In the genomic region with DNA sequence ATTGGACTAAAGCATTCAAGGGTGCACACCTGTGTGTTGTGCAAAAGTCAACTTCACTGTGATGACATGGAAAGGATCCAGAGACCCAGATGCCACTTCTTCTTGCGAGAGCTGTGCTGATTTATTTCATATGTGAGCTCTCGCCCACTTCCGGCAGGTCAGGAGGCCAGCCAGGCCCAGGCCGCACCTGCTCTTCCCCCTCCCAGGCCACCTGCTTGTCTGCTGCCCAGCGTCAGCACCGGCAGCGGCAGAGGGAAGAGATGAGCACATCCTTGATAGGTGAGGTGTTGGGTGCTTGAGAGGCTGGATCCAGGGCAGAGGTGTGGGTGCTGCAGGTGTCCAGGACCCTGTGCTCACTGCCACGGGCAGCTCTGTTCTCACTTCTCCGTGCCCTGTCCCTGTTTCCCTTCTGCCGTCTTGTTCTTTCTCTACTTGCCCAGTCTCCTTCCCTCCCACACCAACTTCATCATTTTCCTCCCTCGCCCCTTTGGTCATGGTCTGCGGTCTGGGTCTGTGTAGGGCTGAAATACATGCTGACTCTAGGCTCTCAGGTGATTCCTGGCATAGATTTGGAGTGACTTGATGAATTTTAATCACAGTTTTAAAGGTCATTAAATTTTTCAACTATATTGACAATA, we compare ENCODE assay signal across 13 cellular contexts.
DNase-seq lines count a peak whose midpoint lies in the region; ATAC-seq, FAIRE-seq and TF ChIP-seq lines count a peak whose summit lies in the region.
"Had no signal": no experiment of that assay in that cellular context is flagged by ENCODE, and none has a peak within 500 bp of the region (broad histone marks: within the 10 kb centered on the region; RNA-seq: fewer than 3 reads in every experiment).

No MANE protein-coding gene starts in this region.

- H3K27me3 ChIP-seq in esophagus (ENCODE audit: control insufficient read depth in 1 of 2, insufficient read depth in 2 of 2, low read length in 2 of 2) = no peaks in the 10 kb centered on the region
- H3K27me3 ChIP-seq in pancreas = no peaks in the 10 kb centered on the region
- H3K27me3 ChIP-seq: Peyer's patch had no signal

- peaks cover 14 to 25% of the 10 kb centered on the region in 2 donors for H3K4me1 ChIP-seq in esophagus (ENCODE audit: control insufficient read depth in 2 of 2, insufficient read depth in 2 of 2, low read length in 1 of 2)
- peaks cover 54 to 78% (median 55%) of the 10 kb centered on the region in 3 donors for H3K4me1 ChIP-seq in pancreas

- H3K4me3 ChIP-seq in esophagus (ENCODE audit: low read depth in 1 of 2, low read length in 2 of 2) (no peak overlapping the region), pancreas (no peak overlapping the region)
- H3K4me3 ChIP-seq: Peyer's patch had no signal

- no peak for TF ChIP-seq CTCF in pancreas (IDR thresholded peaks at IDR 0.05)

- DNase-seq in COR-L47 (lab: John Stamatoyannopoulos, UW) (peak; percentile 55), NCI-H510A (lab: John Stamatoyannopoulos, UW) (peak; percentile 91), pancreas (peak in 5 of 6 donors; percentile 64 to 90 (median 85)), MV-4-11 (lab: John Stamatoyannopoulos, UW) (no peak), epidermal melanocyte (ENCODE audit: insufficient read length, low spot score) (no peak)
- no peak for DNase-seq in activated CD4-positive, CD25-positive, alpha-beta regulatory T cell (lab: John Stamatoyannopoulos, UW)
- DNase-seq: activated T-cell treated with anti-CD3 and anti-CD28 coated beads, Interleukin-2, amount 50 U/mL, for 24 hours; KG1; NCI-H2171 treated with DMSO at 0.1 percent for 48 hours had no signal

- FAIRE-seq in pancreas (lab: Jason Lieb, UNC) = no peak

- 45 to 51% methylated on average over 12 of the region's 12 CpGs for WGBS in esophagus, 2 donors
- 27 to 30% methylated on average over 12 of the region's 12 CpGs for WGBS in pancreas, 2 donors

- intact Hi-C loops in pancreas (cut with DNase I) = no loop called here

- ATAC-seq in pancreas (peak; percentile 63 to 78 (median 68)), HG03095 (IDR thresholded peaks at IDR 0.05; ENCODE audit: unreplicated experiment) (no peak)
- ATAC-seq: naive thymus-derived CD4-positive, alpha-beta T cell had no signal

- H3K36me3 ChIP-seq in esophagus (ENCODE audit: control insufficient read depth in 2 of 2, insufficient read depth in 2 of 2, low read length in 1 of 2) (peaks cover 0 to 18% of the 10 kb centered on the region in 2 donors), pancreas (peaks cover 0 to 38% (median 4%) of the 10 kb centered on the region in 3 donors)
- H3K36me3 ChIP-seq: Peyer's patch had no signal

- H3K27ac ChIP-seq in esophagus (ENCODE audit: low read depth in 2 of 2, low read length in 1 of 2) = peak overlapping the region; percentile 53
- peak overlapping the region in 3 of 4 donors; percentile 30 to 48 (median 44) for H3K27ac ChIP-seq in pancreas

- H3K9me3 ChIP-seq in esophagus (ENCODE audit: control insufficient read depth in 2 of 2, insufficient read depth in 1 of 2, low read depth in 1 of 2, low read length in 1 of 2) (no peaks in the 10 kb centered on the region), pancreas (no peaks in the 10 kb centered on the region)
- H3K9me3 ChIP-seq: Peyer's patch had no signal

Comparison
In these comparisons a context has a peak if more than half of its experiments do, and no peak if none do; other contexts are left out.
1. DNase-seq: peak in COR-L47 (single experiment), NCI-H510A (single experiment) and pancreas (5 of 6); none in activated CD4-positive, CD25-positive, alpha-beta regulatory T cell (0 of 4), MV-4-11 (single experiment) and epidermal melanocyte (single experiment).